ENCODE assay signal across 16 cellular contexts in genomic region chr19:4301590-4302237, GRCh38. TPM values are rescaled to one million over a fixed set of nuclear protein-coding genes. Genes with fewer than 3 reads are reported as not detected.
DNase-seq lines count a peak whose midpoint lies in the region; ATAC-seq and TF ChIP-seq lines count a peak whose summit lies in the region.
"Had no signal": no experiment of that assay in that cellular context is flagged by ENCODE, and none has a peak within 500 bp of the region (broad histone marks: within the 10 kb centered on the region; RNA-seq: fewer than 3 reads in every experiment).

No MANE protein-coding gene starts in this region.

- H3K4me3 ChIP-seq in BE2C (ENCODE audit: low read depth, low read length) (no peak overlapping the region), Caco-2 (ENCODE audit: low read depth, low read length) (no peak overlapping the region)
- H3K4me3 ChIP-seq: adrenal gland, prostate gland had no signal

- no peaks in the 10 kb centered on the region for H3K9me3 Mint-ChIP-seq in Caco-2 (ENCODE audit: unreplicated experiment)
- no peaks in the 10 kb centered on the region for H3K9me3 Mint-ChIP-seq in activated CD8-positive, alpha-beta T cell treated with anti-CD3 and anti-CD28 coated beads for 36 hours
- no peaks in the 10 kb centered on the region for H3K9me3 Mint-ChIP-seq in stimulated activated naive B cell treated with anti-CD40 and anti-IgM and Interleukin-4, amounts not matched to agents 10 μg/mL and 1 μg/mL and 100 μg/mL, for 72 hours
- H3K9me3 Mint-ChIP-seq: dendritic cell treated with granulocyte-macrophage colony-stimulating factor and Interleukin-4, amounts not matched to agents 40 ng/mL and 50 ng/mL, for 4 days had no signal

- CTCF ChIA-PET in Caco-2 (lab: Charles Lee) = interaction anchor here (0.6 kb wide), 1 partner anchor 93 kb away, joined by 5 read pairs; no protein-coding TSS in a partner anchor
- CTCF ChIA-PET in activated CD8-positive, alpha-beta T cell treated with anti-CD3 and anti-CD28 coated beads for 36 hours (lab: Charles Lee) = interaction anchor here (0.5 to 2.0 kb wide), 5 partner anchors 11 to 55 kb away, joined by 3 to 5 read pairs (median 4); partner anchors contain the start of gene YJU2

- peak; percentile 11 for ATAC-seq in activated CD8-positive, alpha-beta T cell treated with anti-CD3 and anti-CD28 coated beads for 36 hours
- no peak for ATAC-seq in stimulated activated naive B cell treated with anti-CD40 and anti-IgM and Interleukin-4, amounts not matched to agents 10 μg/mL and 1 μg/mL and 100 μg/mL, for 72 hours (replicated peaks)
- ATAC-seq in GM19351 (IDR thresholded peaks at IDR 0.05; ENCODE audit: unreplicated experiment) (no peak), GM18870 (IDR thresholded peaks at IDR 0.05; ENCODE audit: unreplicated experiment) (no peak)

- H3K36me3 ChIP-seq in BE2C (peaks cover 8% of the 10 kb centered on the region; the same call in 1 of the 2 replicates), Caco-2 (ENCODE audit: control insufficient read depth, insufficient read depth, low read length) (no peaks in the 10 kb centered on the region)
- H3K36me3 ChIP-seq: adrenal gland, prostate gland had no signal

- H3K27me3 Mint-ChIP-seq in Caco-2 (ENCODE audit: insufficient read depth, unreplicated experiment) = no peaks in the 10 kb centered on the region
- H3K27me3 Mint-ChIP-seq in activated CD8-positive, alpha-beta T cell treated with anti-CD3 and anti-CD28 coated beads for 36 hours = no peaks in the 10 kb centered on the region
- peaks cover 24 to 26% of the 10 kb centered on the region in 2 donors for H3K27me3 Mint-ChIP-seq in stimulated activated naive B cell treated with anti-CD40 and anti-IgM and Interleukin-4, amounts not matched to agents 10 μg/mL and 1 μg/mL and 100 μg/mL, for 72 hours

- DNase-seq in BE2C (peak; percentile 56), Caco-2 (no peak), myocyte (ENCODE audit: low read depth) (peak; percentile 44), NCI-H2107 treated with DMSO at 0.1 percent for 48 hours (lab: John Stamatoyannopoulos, UW; ENCODE audit: unreplicated experiment) (no peak)
- DNase-seq in activated CD8-positive, alpha-beta T cell treated with anti-CD3 and anti-CD28 coated beads for 36 hours = peak; percentile 29
- DNase-seq in stimulated activated naive B cell treated with anti-CD40 and anti-IgM and Interleukin-4, amounts not matched to agents 10 μg/mL and 1 μg/mL and 100 μg/mL, for 72 hours = no peak
- DNase-seq: adrenal gland; NCI-H1930; NK-92 treated with Interleukin-12 subunit alpha and Interleukin-12 subunit beta, amount 100 ng/mL, for 24 hours; stimulated activated CD4-positive, alpha-beta T cell treated with anti-CD3 and anti-CD28 coated beads, Interleukin-4, amount 100 ng/mL, for 1 hour had no signal

- H3K27ac Mint-ChIP-seq in Caco-2 (ENCODE audit: unreplicated experiment) = peak overlapping the region; percentile 8
- H3K27ac Mint-ChIP-seq in activated CD8-positive, alpha-beta T cell treated with anti-CD3 and anti-CD28 coated beads for 36 hours = peak overlapping the region; percentile 89
- no peak overlapping the region for H3K27ac Mint-ChIP-seq in stimulated activated naive B cell treated with anti-CD40 and anti-IgM and Interleukin-4, amounts not matched to agents 10 μg/mL and 1 μg/mL and 100 μg/mL, for 72 hours
- H3K27ac Mint-ChIP-seq: dendritic cell treated with granulocyte-macrophage colony-stimulating factor and Interleukin-4, amounts not matched to agents 40 ng/mL and 50 ng/mL, for 4 days had no signal

- BruUV-seq in Caco-2 (replicated peaks; lab: Mats Ljungman, UMichigan) = no TSS peak

- H3K9me3 ChIP-seq in BE2C (no peaks in the 10 kb centered on the region), Caco-2 (no peaks in the 10 kb centered on the region)
- H3K9me3 ChIP-seq: adrenal gland, prostate gland had no signal

- POLR2A ChIA-PET in Caco-2 (lab: Charles Lee) = no interaction called here
- POLR2A ChIA-PET in activated CD8-positive, alpha-beta T cell treated with anti-CD3 and anti-CD28 coated beads for 36 hours (lab: Charles Lee) = interaction anchor here (1.2 to 2.4 kb wide), 2 partner anchors 42 to 82 kb away, joined by 3 to 11 read pairs; partner anchors contain the start of gene MPND

- intact Hi-C loops in Caco-2 (cut with micrococcal nuclease; ENCODE audit: unreplicated experiment) = no loop called here
- intact Hi-C loops in activated CD8-positive, alpha-beta T cell treated with anti-CD3 and anti-CD28 coated beads for 36 hours (cut with micrococcal nuclease) = no loop called here

- H3K36me3 Mint-ChIP-seq in Caco-2 (ENCODE audit: insufficient read depth, unreplicated experiment) = no peaks in the 10 kb centered on the region
- peaks cover 3% of the 10 kb centered on the region for H3K36me3 Mint-ChIP-seq in activated CD8-positive, alpha-beta T cell treated with anti-CD3 and anti-CD28 coated beads for 36 hours (ENCODE audit: low read depth)
- H3K36me3 Mint-ChIP-seq in stimulated activated naive B cell treated with anti-CD40 and anti-IgM and Interleukin-4, amounts not matched to agents 10 μg/mL and 1 μg/mL and 100 μg/mL, for 72 hours = peaks cover 1 to 2% of the 10 kb centered on the region in 2 donors

- H3K4me3 Mint-ChIP-seq in Caco-2 (ENCODE audit: unreplicated experiment) = no peak overlapping the region
- H3K4me3 Mint-ChIP-seq in activated CD8-positive, alpha-beta T cell treated with anti-CD3 and anti-CD28 coated beads for 36 hours = peak overlapping the region; percentile 83
- no peak overlapping the region for H3K4me3 Mint-ChIP-seq in stimulated activated naive B cell treated with anti-CD40 and anti-IgM and Interleukin-4, amounts not matched to agents 10 μg/mL and 1 μg/mL and 100 μg/mL, for 72 hours
- H3K4me3 Mint-ChIP-seq: dendritic cell treated with granulocyte-macrophage colony-stimulating factor and Interleukin-4, amounts not matched to agents 40 ng/mL and 50 ng/mL, for 4 days had no signal

- H3K4me1 ChIP-seq in BE2C (peaks cover 8% of the 10 kb centered on the region), Caco-2 (no peaks in the 10 kb centered on the region)
- H3K4me1 ChIP-seq: adrenal gland, prostate gland had no signal

- peaks cover 10% of the 10 kb centered on the region for H3K4me1 Mint-ChIP-seq in Caco-2 (ENCODE audit: low read depth, unreplicated experiment)
- H3K4me1 Mint-ChIP-seq in activated CD8-positive, alpha-beta T cell treated with anti-CD3 and anti-CD28 coated beads for 36 hours (ENCODE audit: low read depth) = peaks cover 36% of the 10 kb centered on the region
- H3K4me1 Mint-ChIP-seq in stimulated activated naive B cell treated with anti-CD40 and anti-IgM and Interleukin-4, amounts not matched to agents 10 μg/mL and 1 μg/mL and 100 μg/mL, for 72 hours = peaks cover 5 to 11% of the 10 kb centered on the region in 2 donors

- H3K27me3 ChIP-seq in BE2C = no peaks in the 10 kb centered on the region
- no peaks in the 10 kb centered on the region for H3K27me3 ChIP-seq in Caco-2 (replicated peaks; ENCODE audit: control insufficient read depth, insufficient read depth, low read length)

- no peak for TF ChIP-seq CTCF in BE2C (IDR thresholded peaks at IDR 0.05; ENCODE audit: low read depth, low read length)
- TF ChIP-seq CTCF in Caco-2 (IDR thresholded peaks at IDR 0.05; ENCODE audit: insufficient read depth in 1 of 2, low read depth in 1 of 2, low read length in 1 of 2, severe bottlenecking in 1 of 2, unreplicated experiment in 1 of 2) = no peak
- TF ChIP-seq CTCF in activated CD8-positive, alpha-beta T cell treated with anti-CD3 and anti-CD28 coated beads for 36 hours (IDR thresholded peaks at IDR 0.05) = no peak

RNA-seq across cellular contexts. Expression of gene TMIGD2, which starts 0.5 kb away (rescaled TPM):
- polyA plus RNA-seq in BE2C (2012; ENCODE audit: insufficient read depth, insufficient read length, low read depth) = 4.5 TPM
- total RNA-seq in Caco-2 (2022) = not detected in 2 replicates
- total RNA-seq in activated CD8-positive, alpha-beta T cell treated with anti-CD3 and anti-CD28 coated beads for 36 hours = 10 to 100 TPM; 13.6 to 14.8 TPM
- total RNA-seq in myocyte = 0.57 TPM in 1 of 2 replicates, not detected in the other
- 0.13 TPM for polyA plus RNA-seq in myocyte (2012)
- total RNA-seq: LHCN-M2, lung microvascular endothelial cell, prostate gland had no signal

RNA-seq across cellular contexts. Expression of gene FSD1, which starts 2.7 kb away (rescaled TPM):
- polyA plus RNA-seq in BE2C (2012; ENCODE audit: insufficient read depth, insufficient read length, low read depth) = 152 TPM
- 9.0 and 15.6 TPM in 2 replicates for total RNA-seq in Caco-2 (2022)
- 10 to 100 TPM; 19.7 to 22.0 TPM for total RNA-seq in activated CD8-positive, alpha-beta T cell treated with anti-CD3 and anti-CD28 coated beads for 36 hours
- total RNA-seq in myocyte = 2.3 and 2.6 TPM in 2 replicates
- polyA plus RNA-seq in myocyte (2012) = 1.1 TPM

RNA-seq across cellular contexts. Expression of gene SHD, which starts 22.6 kb away (rescaled TPM):
- 431 TPM for polyA plus RNA-seq in BE2C (2012; ENCODE audit: insufficient read depth, insufficient read length, low read depth)
- total RNA-seq in Caco-2 (2022) (1.4 and 3.5 TPM in 2 replicates), myocyte (839 and 1,129 TPM in 2 replicates)
- not detected for total RNA-seq in activated CD8-positive, alpha-beta T cell treated with anti-CD3 and anti-CD28 coated beads for 36 hours
- 275 TPM for polyA plus RNA-seq in myocyte (2012)
- total RNA-seq: lung microvascular endothelial cell had no signal

RNA-seq across cellular contexts. Expression of gene STAP2, which starts 36.9 kb away (rescaled TPM):
- polyA plus RNA-seq in BE2C (2012; ENCODE audit: insufficient read depth, insufficient read length, low read depth) = 1.5 TPM
- total RNA-seq in Caco-2 (2022) (70.7 and 71.6 TPM in 2 replicates), myocyte (3.1 and 4.5 TPM in 2 replicates)
- 10 to 100 TPM in 1 of 2 experiments, 1 to 10 TPM in 1; 9.6 to 14.6 TPM for total RNA-seq in activated CD8-positive, alpha-beta T cell treated with anti-CD3 and anti-CD28 coated beads for 36 hours
- polyA plus RNA-seq in myocyte (2012) = 3.7 TPM

RNA-seq across cellular contexts. Expression of gene MPND, which starts 41.6 kb away (rescaled TPM):
- 43.6 TPM for polyA plus RNA-seq in BE2C (2012; ENCODE audit: insufficient read depth, insufficient read length, low read depth)
- 34.9 and 35.7 TPM in 2 replicates for total RNA-seq in Caco-2 (2022)
- 10 to 100 TPM; 15.5 to 16.6 TPM for total RNA-seq in activated CD8-positive, alpha-beta T cell treated with anti-CD3 and anti-CD28 coated beads for 36 hours
- 2.2 and 2.7 TPM in 2 replicates for total RNA-seq in myocyte
- polyA plus RNA-seq in myocyte (2012) = 12.6 TPM

Comparison
In these comparisons a context has a peak if more than half of its experiments do, and no peak if none do; other contexts are left out.
1. DNase-seq: peak in BE2C (single experiment), activated CD8-positive, alpha-beta T cell treated with anti-CD3 and anti-CD28 coated beads for 36 hours (single experiment) and myocyte (single experiment); none in Caco-2 (0 of 2), NCI-H2107 treated with DMSO at 0.1 percent for 48 hours (single experiment) and stimulated activated naive B cell treated with anti-CD40 and anti-IgM and Interleukin-4, amounts not matched to agents 10 μg/mL and 1 μg/mL and 100 μg/mL, for 72 hours (single experiment).
2. RNA of gene SHD, which starts 22.6 kb away (total RNA-seq): 839 to 1,129 TPM in myocyte; 1.4 to 3.5 TPM in Caco-2 and not detected in activated CD8-positive, alpha-beta T cell treated with anti-CD3 and anti-CD28 coated beads for 36 hours; every median in the first group is over 100 times any median in the second.